ENCODE assay signal across 11 cellular contexts in genomic region chr9:6845881-6846280, GRCh38.
DNase-seq lines count a peak whose midpoint lies in the region; TF ChIP-seq lines count a peak whose summit lies in the region.
"Had no signal": no experiment of that assay in that cellular context is flagged by ENCODE, and none has a peak within 500 bp of the region (broad histone marks: within the 10 kb centered on the region; RNA-seq: fewer than 3 reads in every experiment).

No MANE protein-coding gene starts in this region.

- CTCF ChIA-PET in SK-N-SH (lab: Yijun Ruan, JAX), result interaction anchor here (0.6 to 3.0 kb wide), 8 partner anchors 9 to 143 kb away, joined by 3 to 10 read pairs (median 4); no protein-coding TSS in a partner anchor

- 56% methylated on average over 2 of the region's 2 CpGs for WGBS in SK-N-SH (ENCODE audit: low lambda C conversion rate)

- H3K79me2 ChIP-seq in SK-N-SH (ENCODE audit: insufficient read depth), result no peaks in the 10 kb centered on the region

- no peak overlapping the region for H3K9ac ChIP-seq in SK-N-SH

- no peak overlapping the region for H3K4me2 ChIP-seq in SK-N-SH

- H3K36me3 ChIP-seq in SK-N-SH (replicated peaks in 1 of 2; ENCODE audit: control insufficient read depth in 1 of 2, insufficient read depth in 2 of 2, low read length in 1 of 2), result peaks cover 0 to 10% of the 10 kb centered on the region in 2 experiments

- no peak overlapping the region for H2AFZ ChIP-seq in SK-N-SH (ENCODE audit: low read depth)

- no peak overlapping the region for H3K4me3 ChIP-seq in SK-N-SH (ENCODE audit: low read depth in 2 of 2, low read length in 1 of 2)
- no peak overlapping the region for H3K4me3 ChIP-seq in retinal pigment epithelial cell (ENCODE audit: low read length)

- H3F3A ChIP-seq in SK-N-SH (replicated peaks; ENCODE audit: insufficient read depth), result no peaks in the 10 kb centered on the region

- DNase-seq in NCI-H2196 (lab: John Stamatoyannopoulos, UW; ENCODE audit: unreplicated experiment), result peak; percentile 25
- DNase-seq in NCI-H2196 treated with DMSO at 0.1 percent for 48 hours (lab: John Stamatoyannopoulos, UW; ENCODE audit: unreplicated experiment), result no peak
- peak; percentile 39 for DNase-seq in SK-N-SH
- DNase-seq in hepatic stellate cell (ENCODE audit: low spot score), result peak; percentile 12
- DNase-seq in retinal pigment epithelial cell (ENCODE audit: low read depth), result peak; percentile 81
- DNase-seq in GF-D8 (lab: John Stamatoyannopoulos, UW), result no peak
- DNase-seq in NCI-H2081 (lab: John Stamatoyannopoulos, UW), result no peak
- no peak for DNase-seq in NCI-H2171 (lab: John Stamatoyannopoulos, UW)
- DNase-seq: activated T-cell treated with anti-CD3 and anti-CD28 coated beads for 4 hours; effector CD8-positive, alpha-beta T cell; SHP77 treated with DMSO at 0.1 percent for 48 hours had no signal

- no peaks in the 10 kb centered on the region for H3K27me3 ChIP-seq in SK-N-SH (ENCODE audit: insufficient read depth)

- no peaks in the 10 kb centered on the region for H3K9me2 ChIP-seq in SK-N-SH

- POLR2A ChIA-PET in SK-N-SH (lab: Yijun Ruan, JAX), result no interaction called here

- TF ChIP-seq CTCF in SK-N-SH (IDR thresholded peaks at IDR 0.05), result peak; percentile 52
- peak; percentile 88 for TF ChIP-seq CTCF in retinal pigment epithelial cell (conservative IDR thresholded peaks at IDR 0.05; ENCODE audit: low read depth, low read length)

- no peak for TF ChIP-seq EP300 in SK-N-SH (IDR thresholded peaks at IDR 0.05; ENCODE audit: borderline replicate concordance in 1 of 2, low read depth in 1 of 2, low read length in 1 of 2)

- no peaks in the 10 kb centered on the region for H4K20me1 ChIP-seq in SK-N-SH (ENCODE audit: insufficient read depth)

- H3K9me3 ChIP-seq in SK-N-SH, result no peaks in the 10 kb centered on the region

- H3K4me1 ChIP-seq in SK-N-SH (ENCODE audit: control insufficient read depth in 1 of 2, insufficient read depth in 2 of 2, low read depth in 1 of 2, low read length in 1 of 2), result no peaks in the 10 kb centered on the region

- TF ChIP-seq RAD21 in SK-N-SH (IDR thresholded peaks at IDR 0.05; ENCODE audit: low read length), result peak; percentile 56

- H3K27ac ChIP-seq in SK-N-SH (ENCODE audit: low read depth in 2 of 2, low read length in 1 of 2), result no peak overlapping the region

TF ChIP-seq in SK-N-SH, 30 proteins besides CTCF, POLR2A, EP300 and RAD21:
- TF ChIP-seq FOSL2 (IDR thresholded peaks at IDR 0.05; ENCODE audit: borderline replicate concordance, low read depth), result no peak
- no peak for TF ChIP-seq TEAD4 (IDR thresholded peaks at IDR 0.05; ENCODE audit: borderline replicate concordance, insufficient read depth)
- no peak for TF ChIP-seq MXI1 (IDR thresholded peaks at IDR 0.05; ENCODE audit: low read depth, low read length)
- no peak for TF ChIP-seq SIN3A (IDR thresholded peaks at IDR 0.05; ENCODE audit: borderline replicate concordance, low read depth, low read length)
- no peak for TF ChIP-seq USF1 (IDR thresholded peaks at IDR 0.05; ENCODE audit: borderline replicate concordance, low read depth)
- TF ChIP-seq USF2 (IDR thresholded peaks at IDR 0.05; ENCODE audit: borderline replicate concordance, low read depth, low read length), result no peak
- TF ChIP-seq NRF1 (IDR thresholded peaks at IDR 0.05; ENCODE audit: low read depth, low read length), result no peak
- no peak for TF ChIP-seq SMC3 (IDR thresholded peaks at IDR 0.05; ENCODE audit: low read depth, low read length)
- TF ChIP-seq NFIC (IDR thresholded peaks at IDR 0.05; ENCODE audit: borderline replicate concordance), result no peak
- TF ChIP-seq GABPA (IDR thresholded peaks at IDR 0.05; ENCODE audit: low read depth), result no peak
- TF ChIP-seq RXRA (IDR thresholded peaks at IDR 0.05; ENCODE audit: borderline replicate concordance, low read depth), result no peak
- no peak for TF ChIP-seq PBX3 (IDR thresholded peaks at IDR 0.05)
- no peak for TF ChIP-seq CHD2 (IDR thresholded peaks at IDR 0.05; ENCODE audit: low read length, partially characterized antibody)
- TF ChIP-seq REST (IDR thresholded peaks at IDR 0.05; ENCODE audit: low read depth, low read length), result no peak
TF ChIP-seq in SK-N-SH: peak in this region for 0.

Comparison
In these comparisons a context has a peak if more than half of its experiments do, and no peak if none do; other contexts are left out.
1. DNase-seq: peak in NCI-H2196 (single experiment), SK-N-SH (single experiment), hepatic stellate cell (single experiment) and retinal pigment epithelial cell (single experiment); none in NCI-H2196 treated with DMSO at 0.1 percent for 48 hours (single experiment), GF-D8 (single experiment), NCI-H2081 (0 of 2) and NCI-H2171 (single experiment).